8 cellular contexts compared by ENCODE assay signal in the genomic region with DNA sequence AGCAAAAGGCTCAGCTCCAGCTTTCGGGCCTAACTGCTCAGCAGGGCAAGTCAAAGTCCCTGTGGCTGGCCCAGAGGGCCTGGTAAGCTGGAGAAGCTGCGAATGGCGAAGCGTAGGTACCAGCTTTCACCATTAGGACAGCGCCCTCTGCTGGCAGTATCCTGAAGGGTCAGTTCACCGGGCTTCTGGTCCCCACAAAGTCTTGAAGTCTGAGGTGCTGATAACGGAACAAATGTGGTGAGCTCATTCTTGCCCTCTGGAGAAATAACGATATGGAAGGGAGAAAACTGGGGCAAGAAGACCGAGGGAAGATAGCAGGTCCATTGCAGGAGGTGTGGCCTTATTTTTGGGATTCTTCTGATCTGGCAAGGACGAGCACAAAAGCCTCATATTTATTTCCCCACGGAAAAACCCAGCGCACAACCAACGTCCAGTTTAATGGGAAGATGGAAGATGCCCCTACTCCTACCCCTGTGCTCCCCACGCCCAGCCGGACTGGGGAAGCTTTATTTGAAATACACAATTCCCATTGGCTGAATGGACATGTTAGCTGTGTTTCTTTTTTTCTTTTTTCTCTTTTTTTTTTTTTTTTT. TPM values are rescaled to one million over a fixed set of nuclear protein-coding genes. Genes with fewer than 3 reads are reported as not detected.
DNase-seq lines count a peak whose midpoint lies in the region; ATAC-seq, FAIRE-seq and TF ChIP-seq lines count a peak whose summit lies in the region.

No MANE protein-coding gene starts in this region.

- H3K36me3 ChIP-seq in heart right ventricle, result peaks cover 0 to 20% (median 0%) of the 10 kb centered on the region in 9 donors

- 23 to 26% methylated on average over 15 of the region's 15 CpGs for WGBS in heart right ventricle, 2 donors

- FAIRE-seq in G401.6 (lab: Jason Lieb, UNC), result peak; percentile 95

- no peak overlapping the region for H3K27ac ChIP-seq in heart right ventricle

- H3K4me1 ChIP-seq in heart right ventricle, result peaks cover 0 to 18% (median 8%) of the 10 kb centered on the region in 9 donors

- intact Hi-C loops in heart right ventricle (cut with DNase I), result loop anchor here in 9 of 10 donors (2.0 to 10.0 kb wide), 11 partner anchors 63 to 445 kb away; partner anchors contain the start of genes CCNI2 (in 2 of the 9) and KIF3A (in 1 of the 9)

- H3K9me3 ChIP-seq in T-helper 17 cell (ENCODE audit: control insufficient read depth, low read length, poor library complexity, severe bottlenecking) (no peaks in the 10 kb centered on the region), heart right ventricle (no peaks in the 10 kb centered on the region)

- H3K36me3 Mint-ChIP-seq in T-helper 17 cell (ENCODE audit: low read depth), result no peaks in the 10 kb centered on the region

- ATAC-seq in HG02571 (IDR thresholded peaks at IDR 0.05; ENCODE audit: unreplicated experiment) (peak; percentile 63), T-helper 17 cell (peak; percentile 91), heart right ventricle (peak; percentile 68 to 91 (median 85))

- peak overlapping the region in 2 of 10 donors; percentile 13 to 21 for H3K4me3 ChIP-seq in heart right ventricle

- H3K4me3 Mint-ChIP-seq in T-helper 17 cell, result peak overlapping the region; percentile 5

- DNase-seq in NCI-H1436 treated with DMSO at 0.1 percent for 48 hours (lab: John Stamatoyannopoulos, UW) (peak; percentile 43), T-helper 17 cell (peak; percentile 69 to 88 (median 75)), amniotic stem cell (lab: John Stamatoyannopoulos, UW) (peak; percentile 89), heart right ventricle (peak; percentile 88 to 91), retina (peak; percentile 90), GF-D8 (lab: John Stamatoyannopoulos, UW) (no peak)

- H3K27ac Mint-ChIP-seq in T-helper 17 cell, result no peak overlapping the region

- peaks cover 0 to 49% (median 3%) of the 10 kb centered on the region in 7 donors for H3K27me3 ChIP-seq in heart right ventricle

- peaks cover 6% of the 10 kb centered on the region for H3K4me1 Mint-ChIP-seq in T-helper 17 cell

- H3K27me3 Mint-ChIP-seq in T-helper 17 cell, result peaks cover 23% of the 10 kb centered on the region

- peak; percentile 87 to 93 (median 92) for TF ChIP-seq CTCF in heart right ventricle (IDR thresholded peaks at IDR 0.05)

RNA-seq across cellular contexts. Expression of gene SOWAHA, which starts 7.2 kb away (rescaled TPM):
- not detected for total RNA-seq in T-helper 17 cell
- under 1 TPM in 4 of 10 donors, not detected in 6; 0.08 to 0.19 (median 0.13) TPM for total RNA-seq in heart right ventricle
- polyA plus RNA-seq in heart right ventricle, result under 1 TPM in 1 of 2 donors, not detected in 1; 0.07 TPM

RNA-seq across cellular contexts. Expression of gene SHROOM1, which starts 10.2 kb away (rescaled TPM):
- under 1 TPM in 1 of 2 donors, not detected in 1; 0.20 TPM for total RNA-seq in T-helper 17 cell
- 1 to 10 TPM; 3.2 to 6.4 (median 4.1) TPM for total RNA-seq in heart right ventricle
- polyA plus RNA-seq in heart right ventricle, result 10 to 100 TPM in 1 of 2 donors, 1 to 10 TPM in 1; 3.5 to 10.8 TPM

RNA-seq across cellular contexts. Expression of gene SEPTIN8, which starts 43.2 kb away (rescaled TPM):
- 1 to 10 TPM; 8.0 to 8.8 TPM for total RNA-seq in T-helper 17 cell
- 10 to 100 TPM; 23.5 to 41.8 (median 31.2) TPM for total RNA-seq in heart right ventricle
- polyA plus RNA-seq in heart right ventricle, result 10 to 100 TPM; 11.3 to 26.6 TPM

RNA-seq across cellular contexts. Expression of gene GDF9, which starts 46.0 kb away (rescaled TPM):
- total RNA-seq in T-helper 17 cell, result under 1 TPM; 0.70 to 0.94 TPM
- under 1 TPM; 0.18 to 0.82 (median 0.43) TPM for total RNA-seq in heart right ventricle
- polyA plus RNA-seq in heart right ventricle, result under 1 TPM in 1 of 2 donors, not detected in 1; 0.10 TPM

RNA-seq across cellular contexts. Expression of gene UQCRQ, which starts 46.2 kb away (rescaled TPM):
- total RNA-seq in T-helper 17 cell (100 to 1,000 TPM; 107 to 112 TPM), heart right ventricle (1,000 to 10,000 TPM; 1,190 to 1,962 (median 1,754) TPM)
- 1,000 to 10,000 TPM in 1 of 2 donors, 100 to 1,000 TPM in 1; 824 to 1,591 TPM for polyA plus RNA-seq in heart right ventricle
